8 cellular contexts compared by ENCODE assay signal in genomic region chr2:188975497-188976102, GRCh38. TPM values are rescaled to one million over a fixed set of nuclear protein-coding genes. Genes with fewer than 3 reads are reported as not detected.
A peak's percentile ranks its signal among the peaks of the same experiment; 100 is the strongest.
DNase-seq lines count a peak whose midpoint lies in the region; ATAC-seq and TF ChIP-seq lines count a peak whose summit lies in the region.
"Had no signal": no experiment of that assay in that cellular context is flagged by ENCODE, and none has a peak within 500 bp of the region (broad histone marks: within the 10 kb centered on the region; RNA-seq: fewer than 3 reads in every experiment).

No MANE protein-coding gene starts in this region.

- no peak; the same call in 1 of the 2 replicates for TF ChIP-seq RAD21 in IMR-90 (IDR thresholded peaks at IDR 0.05; ENCODE audit: low read length)

- H3K9me1 ChIP-seq in IMR-90 (ENCODE audit: insufficient read depth, low read length), result no peaks in the 10 kb centered on the region; the same call in 1 of the 2 replicates

- DNase-seq in IMR-90 (peak; percentile 93), mucosa of gallbladder (ENCODE audit: low spot score) (peak; percentile 49), upper lobe of left lung (no peak), T-helper 9 cell (no peak), kidney glomerular epithelial cell (lab: John Stamatoyannopoulos, UW) (no peak)
- DNase-seq in stimulated activated CD4-positive, alpha-beta T cell treated with anti-CD3 and anti-CD28 coated beads, Interleukin-4, amount 100 ng/mL, for 4 hours, result no peak
- DNase-seq: NCI-H526 had no signal

- peaks cover 3 to 4% of the 10 kb centered on the region in 2 experiments; a peak in 2 of 4 replicates for H3K79me1 ChIP-seq in IMR-90 (ENCODE audit: low read depth in 1 of 2, low read length in 2 of 2)

- no peak overlapping the region for H2AFZ ChIP-seq in IMR-90 (replicated peaks; ENCODE audit: low read length, poor library complexity)

- peak overlapping the region; percentile 6; the same call in 1 of the 3 replicates for H2BK15ac ChIP-seq in IMR-90 (ENCODE audit: low read depth, low read length)

- peak overlapping the region; percentile 82; the same call in 1 of the 2 replicates for H4K91ac ChIP-seq in IMR-90 (ENCODE audit: insufficient read depth, low read depth, low read length)

- dilution Hi-C loops in IMR-90 (cut with HindIII; ENCODE audit: low sequenced_read_pairs, unreplicated experiment), result no loop called here

- H3K27ac ChIP-seq in IMR-90 (ENCODE audit: insufficient read depth, low read length), result peak overlapping the region; percentile 62
- H3K27ac ChIP-seq in esophagus (ENCODE audit: low read depth in 2 of 2, low read length in 1 of 2), result peak overlapping the region; percentile 34 to 42
- H3K27ac ChIP-seq in upper lobe of left lung, result peak overlapping the region; percentile 34 to 65 (median 64)

- peak overlapping the region; percentile 82 for H3K4ac ChIP-seq in IMR-90 (ENCODE audit: low read depth, low read length)

- WGBS in IMR-90 (ENCODE audit: extremely low coverage in 2 of 2, insufficient read length in 1 of 2), 2 experiments, result 0% methylated on average over 1 of the region's 1 CpG; no CpG with 5 or more reads in 1 of the 2 experiments
- WGBS in esophagus, 2 donors, result 53 to 57% methylated on average over 1 of the region's 1 CpG
- 40 to 45% methylated on average over 1 of the region's 1 CpG for whole genome bisulfite sequencing in upper lobe of left lung, 2 donors

- peak overlapping the region; percentile 53 for H2AK9ac ChIP-seq in IMR-90 (replicated peaks; ENCODE audit: low read depth, low read length, poor library complexity)

- peak overlapping the region; percentile 67 for H3K9ac ChIP-seq in IMR-90 (ENCODE audit: low read depth, low read length)

- CTCF ChIA-PET in IMR-90 (lab: Yijun Ruan, JAX), result interaction anchor here (0.7 to 0.8 kb wide), 3 partner anchors 14 to 189 kb away, joined by 3 read pairs; no protein-coding TSS in a partner anchor

- POLR2A ChIA-PET in IMR-90 (lab: Charles Lee; ENCODE audit: unreplicated experiment), result interaction anchor here (0.5 kb wide), 1 partner anchor 187 kb away, joined by 5 read pairs; no protein-coding TSS in a partner anchor

- peak overlapping the region; percentile 94 for H3K18ac ChIP-seq in IMR-90 (ENCODE audit: low read depth, low read length)

- in situ Hi-C loops in IMR-90 (cut with MboI; ENCODE audit: low sequenced_read_pairs), result loop anchor here (10.0 kb wide), 1 partner anchor 191 kb away; no protein-coding TSS in a partner anchor

- peak overlapping the region; percentile 19; the same call in 1 of the 2 replicates for H3K23ac ChIP-seq in IMR-90 (ENCODE audit: low read depth, low read length)

- peaks cover 4% of the 10 kb centered on the region; the same call in 1 of the 2 replicates for H3K4me1 ChIP-seq in IMR-90 (ENCODE audit: control insufficient read depth, insufficient read depth, low read length)
- H3K4me1 ChIP-seq in esophagus (ENCODE audit: control insufficient read depth in 2 of 2, insufficient read depth in 2 of 2, low read length in 1 of 2), result no peaks in the 10 kb centered on the region
- H3K4me1 ChIP-seq in upper lobe of left lung, result no peaks in the 10 kb centered on the region

- 0 out of 2 replicates have a peak overlapping the region, but pooled peaks have one; percentile 1 for H2AK5ac ChIP-seq in IMR-90 (ENCODE audit: low read depth, low read length)

- H2BK5ac ChIP-seq in IMR-90 (ENCODE audit: low read depth, low read length, poor library complexity, severe bottlenecking), result peak overlapping the region; percentile 98

- no peaks in the 10 kb centered on the region for H4K20me1 ChIP-seq in IMR-90 (ENCODE audit: insufficient read depth, low read length)

- H3K4me3 ChIP-seq in IMR-90 (ENCODE audit: insufficient read depth, low read depth, low read length) (peak overlapping the region; percentile 62), esophagus (ENCODE audit: low read depth in 1 of 2, low read length in 2 of 2) (peak overlapping the region; percentile 7 to 33), upper lobe of left lung (peak overlapping the region; percentile 13 to 42 (median 31))

- H3K9me3 ChIP-seq in IMR-90 (ENCODE audit: control insufficient read depth, insufficient read depth, low read length) (no peaks in the 10 kb centered on the region), esophagus (ENCODE audit: control insufficient read depth in 2 of 2, insufficient read depth in 1 of 2, low read depth in 1 of 2, low read length in 1 of 2) (no peaks in the 10 kb centered on the region), upper lobe of left lung (no peaks in the 10 kb centered on the region)

- H3K14ac ChIP-seq in IMR-90 (replicated peaks; ENCODE audit: low read depth, low read length), result peak overlapping the region; percentile 81

- TF ChIP-seq POLR2A in IMR-90 (IDR thresholded peaks at IDR 0.05; ENCODE audit: low read depth, low read length) (no peak; the same call in 1 of the 2 replicates), upper lobe of left lung (IDR thresholded peaks at IDR 0.05) (peak in 1 of 4 donors; percentile 20)

- H3K4me2 ChIP-seq in IMR-90 (ENCODE audit: low read depth, low read length), result peak overlapping the region; percentile 96

- TF ChIP-seq EP300 in upper lobe of left lung (IDR thresholded peaks at IDR 0.05), result no peak

- peak overlapping the region; percentile 5 to 77; a peak in 1 of 4 replicates for H4K8ac ChIP-seq in IMR-90 (ENCODE audit: low read depth in 2 of 2, low read length in 2 of 2)

- peak overlapping the region; percentile 62 for H2BK120ac ChIP-seq in IMR-90 (ENCODE audit: low read depth, low read length)

- H3K27me3 ChIP-seq in IMR-90 (ENCODE audit: control insufficient read depth, insufficient read depth, low read length) (no peaks in the 10 kb centered on the region), esophagus (ENCODE audit: control insufficient read depth in 1 of 2, insufficient read depth in 2 of 2, low read length in 2 of 2) (no peaks in the 10 kb centered on the region), upper lobe of left lung (no peaks in the 10 kb centered on the region)

- peaks cover 2% of the 10 kb centered on the region; the same call in 1 of the 2 replicates for H3K36me3 ChIP-seq in IMR-90 (ENCODE audit: control insufficient read depth, insufficient read depth, low read length)
- H3K36me3 ChIP-seq in esophagus (ENCODE audit: control insufficient read depth in 2 of 2, insufficient read depth in 2 of 2, low read length in 1 of 2), result no peaks in the 10 kb centered on the region
- no peaks in the 10 kb centered on the region for H3K36me3 ChIP-seq in upper lobe of left lung

- peak; percentile 90 for ATAC-seq in IMR-90 (ENCODE audit: low read depth)
- ATAC-seq in upper lobe of left lung (ENCODE audit: low FRiP score in 2 of 2), result peak; percentile 84 to 92

- H4K5ac ChIP-seq in IMR-90 (ENCODE audit: low read depth, low read length), result peak overlapping the region; percentile 88; the same call in 1 of the 2 replicates

- BruUV-seq in IMR-90 (replicated peaks; lab: Mats Ljungman, UMichigan), result no TSS peak

- intact Hi-C loops in IMR-90 (cut with micrococcal nuclease), result loop anchor here (1.0 to 10.0 kb wide), 9 partner anchors 78 to 1378 kb away; partner anchors contain the start of genes COL5A2 and GULP1

- TF ChIP-seq CTCF in IMR-90 (conservative IDR thresholded peaks at IDR 0.05; ENCODE audit: low read depth, low read length) (no peak), upper lobe of left lung (IDR thresholded peaks at IDR 0.05) (no peak)

- H2BK20ac ChIP-seq in IMR-90 (ENCODE audit: low read depth, low read length), result peak overlapping the region; percentile 23; the same call in 1 of the 2 replicates

- peak overlapping the region; percentile 88 for H3K56ac ChIP-seq in IMR-90 (ENCODE audit: extremely low read depth, insufficient read depth, low read length)

TF ChIP-seq in IMR-90, 13 proteins besides CTCF, POLR2A, EP300 and RAD21:
- TF ChIP-seq MXI1 (IDR thresholded peaks at IDR 0.05; ENCODE audit: borderline replicate concordance, low read depth, low read length) (peak; percentile 45; the same call in 1 of the 2 replicates), ELK1 (IDR thresholded peaks at IDR 0.05; ENCODE audit: borderline replicate concordance, low read depth, low read length) (no peak), BHLHE40 (IDR thresholded peaks at IDR 0.05; ENCODE audit: low read depth, low read length) (no peak), RFX5 (IDR thresholded peaks at IDR 0.05; ENCODE audit: low read depth, low read length) (no peak), MAZ (IDR thresholded peaks at IDR 0.05; ENCODE audit: borderline replicate concordance, low read depth, low read length) (peak; percentile 53; the same call in 1 of the 2 replicates)
TF ChIP-seq in IMR-90: peak in this region for 2.

RNA-seq across cellular contexts. Expression of gene COL3A1, which starts 1.4 kb away (rescaled TPM):
- total RNA-seq in IMR-90 (2012; rRNA removed), result 408 and 411 TPM in 2 replicates
- polyA plus RNA-seq in IMR-90 (2012; rRNA removed), result 326 and 402 TPM in 2 replicates
- polyA plus RNA-seq in IMR-90 (2012; cell fraction: cytosol; rRNA removed), result 382 and 438 TPM in 2 replicates
- 291 and 482 TPM in 2 replicates for polyA plus RNA-seq in IMR-90 (2012; cell fraction: nucleus; rRNA removed; ENCODE audit: low replicate concordance)
- polyA plus RNA-seq in esophagus, result 10 to 100 TPM; 11.1 to 25.2 TPM
- 371 TPM for total RNA-seq in mucosa of gallbladder
- 100 to 1,000 TPM in 4 of 6 donors, 10 to 100 TPM in 2; 41.1 to 508 (median 122) TPM for total RNA-seq in upper lobe of left lung

Comparison
In these comparisons a context has a peak if more than half of its experiments do, and no peak if none do; other contexts are left out.
1. DNase-seq: peak in IMR-90 (single experiment) and mucosa of gallbladder (single experiment); none in upper lobe of left lung (0 of 2), T-helper 9 cell (single experiment), kidney glomerular epithelial cell (single experiment) and stimulated activated CD4-positive, alpha-beta T cell treated with anti-CD3 and anti-CD28 coated beads, Interleukin-4, amount 100 ng/mL, for 4 hours (0 of 2).
2. Peak in every context shown above with its lines, with median percentiles within 50 percentile points of each other: H3K27ac ChIP-seq and H3K4me3 ChIP-seq.